20 cellular contexts compared by ENCODE assay signal in the genomic region with DNA sequence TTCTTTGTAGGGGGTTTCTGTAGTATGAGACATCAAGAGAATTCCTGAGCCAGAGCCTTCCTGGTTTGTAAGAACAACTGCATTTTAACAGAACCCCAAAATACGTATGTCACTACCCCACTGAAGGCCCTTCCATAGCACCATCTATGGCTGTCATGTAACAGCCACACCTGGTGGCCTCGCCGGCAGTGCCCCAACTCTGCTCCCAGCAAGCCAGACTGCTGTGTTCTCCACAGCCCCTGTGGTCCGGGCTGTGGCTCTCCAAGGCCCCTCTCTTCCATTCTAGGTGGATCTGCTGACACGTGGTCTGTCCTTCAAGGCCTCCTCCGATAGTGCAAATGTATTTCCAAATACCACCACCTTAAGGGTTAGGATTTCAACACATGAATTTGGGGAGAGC. TPM values are rescaled to one million over a fixed set of nuclear protein-coding genes. Genes with fewer than 3 reads are reported as not detected.
DNase-seq lines count a peak whose midpoint lies in the region; ATAC-seq, FAIRE-seq and TF ChIP-seq lines count a peak whose summit lies in the region.
"Had no signal": no experiment of that assay in that cellular context is flagged by ENCODE, and none has a peak within 500 bp of the region (broad histone marks: within the 10 kb centered on the region; RNA-seq: fewer than 3 reads in every experiment).

No MANE protein-coding gene starts in this region.

- H3K4me1 Mint-ChIP-seq in stimulated activated naive CD8-positive, alpha-beta T cell treated with anti-CD3 and anti-CD28 coated beads, Interleukin-15, Interleukin-2, amounts not matched to agents 100 ng/mL and 50 ng/mL, for 24 hours (ENCODE audit: low read depth) = no peaks in the 10 kb centered on the region

- H3K27ac ChIP-seq in kidney (ENCODE audit: low read depth in 2 of 2, low read length in 2 of 2) (no peak overlapping the region), osteoblast (ENCODE audit: low read depth, low read length) (no peak overlapping the region)
- H3K27ac ChIP-seq: BLaER1, GM23248 had no signal

- H3K9me3 ChIP-seq in kidney (ENCODE audit: control insufficient read depth in 1 of 2, low read length in 2 of 2) (no peaks in the 10 kb centered on the region), osteoblast (ENCODE audit: low read depth, low read length) (no peaks in the 10 kb centered on the region)
- H3K9me3 ChIP-seq: BLaER1 had no signal

- no peak for DNase-seq in stimulated activated naive CD8-positive, alpha-beta T cell treated with anti-CD3 and anti-CD28 coated beads, Interleukin-15, Interleukin-2, amounts not matched to agents 100 U/mL and 50 U/mL, for 24 hours
- DNase-seq in kidney (peak; percentile 22), osteoblast (ENCODE audit: insufficient read length, low spot score, missing footprints) (peak; percentile 19), urothelium cell line (ENCODE audit: low spot score) (no peak)
- DNase-seq: 8988T; CD4-positive, alpha-beta memory T cell; DMS153; DMS79; GDM1; GM23248; HFFc6 had no signal

- H3K36me3 Mint-ChIP-seq in stimulated activated naive CD8-positive, alpha-beta T cell treated with anti-CD3 and anti-CD28 coated beads, Interleukin-15, Interleukin-2, amounts not matched to agents 100 ng/mL and 50 ng/mL, for 24 hours (ENCODE audit: low read depth) = no peaks in the 10 kb centered on the region
- H3K36me3 Mint-ChIP-seq: CD14-positive monocyte; CD4-positive, alpha-beta memory T cell had no signal

- no peaks in the 10 kb centered on the region for H4K20me1 ChIP-seq in osteoblast (ENCODE audit: insufficient read depth, low read length)
- H4K20me1 ChIP-seq: BLaER1 had no signal

- no peak overlapping the region for H3K4me2 ChIP-seq in osteoblast (ENCODE audit: insufficient read depth, low read length)

- FAIRE-seq in kidney (lab: Jason Lieb, UNC) (no peak), urothelium cell line (lab: Jason Lieb, UNC) (no peak)
- FAIRE-seq: GM12892, H54 had no signal

- H2AFZ ChIP-seq in osteoblast (ENCODE audit: low read length) = no peak overlapping the region
- H2AFZ ChIP-seq: GM23248 had no signal

- H3K27me3 Mint-ChIP-seq in stimulated activated naive CD8-positive, alpha-beta T cell treated with anti-CD3 and anti-CD28 coated beads, Interleukin-15, Interleukin-2, amounts not matched to agents 100 ng/mL and 50 ng/mL, for 24 hours = no peaks in the 10 kb centered on the region

- H3K36me3 ChIP-seq in kidney (ENCODE audit: control insufficient read depth in 1 of 2, insufficient read depth in 2 of 2, low read length in 2 of 2) (no peaks in the 10 kb centered on the region), osteoblast (ENCODE audit: insufficient read depth, low read length) (no peaks in the 10 kb centered on the region)
- H3K36me3 ChIP-seq: BLaER1 had no signal

- H3K4me3 ChIP-seq in kidney (ENCODE audit: low read length in 2 of 2) (no peak overlapping the region), osteoblast (ENCODE audit: insufficient read depth, low read length) (no peak overlapping the region)
- H3K4me3 ChIP-seq: BLaER1, GM23248 had no signal

- no peak for TF ChIP-seq CTCF in kidney (IDR thresholded peaks at IDR 0.05; ENCODE audit: borderline replicate concordance, extremely low read depth, insufficient read depth)
- no peak for TF ChIP-seq CTCF in osteoblast (IDR thresholded peaks at IDR 0.05; ENCODE audit: extremely low read depth, low read depth, low read length)

- H3K4me1 ChIP-seq in kidney (ENCODE audit: control insufficient read depth in 1 of 2, insufficient read depth in 1 of 2, low read depth in 1 of 2, low read length in 2 of 2) (peaks cover 7 to 9% of the 10 kb centered on the region in 2 donors), osteoblast (ENCODE audit: insufficient read depth, low read length) (no peaks in the 10 kb centered on the region)

- no peak overlapping the region for H3K9ac ChIP-seq in kidney (ENCODE audit: low read length in 2 of 2)
- H3K9ac ChIP-seq: BLaER1, GM23248 had no signal

- H3K79me2 ChIP-seq in osteoblast (ENCODE audit: insufficient read depth, low read length) = no peaks in the 10 kb centered on the region

- peak overlapping the region; percentile 41 for H3K27ac Mint-ChIP-seq in stimulated activated naive CD8-positive, alpha-beta T cell treated with anti-CD3 and anti-CD28 coated beads, Interleukin-15, Interleukin-2, amounts not matched to agents 100 ng/mL and 50 ng/mL, for 24 hours
- H3K27ac Mint-ChIP-seq: CD14-positive monocyte, HFFc6 had no signal

- no peak overlapping the region for H3K4me3 Mint-ChIP-seq in stimulated activated naive CD8-positive, alpha-beta T cell treated with anti-CD3 and anti-CD28 coated beads, Interleukin-15, Interleukin-2, amounts not matched to agents 100 ng/mL and 50 ng/mL, for 24 hours
- H3K4me3 Mint-ChIP-seq: CD14-positive monocyte; CD4-positive, alpha-beta memory T cell; HFFc6 had no signal

- intact Hi-C loops in kidney (cut with DNase I) = no loop called here

- H3K27me3 ChIP-seq in osteoblast (ENCODE audit: insufficient read depth, low read length) = no peaks in the 10 kb centered on the region
- H3K27me3 ChIP-seq: BLaER1 had no signal

- no peaks in the 10 kb centered on the region for H3K9me3 Mint-ChIP-seq in stimulated activated naive CD8-positive, alpha-beta T cell treated with anti-CD3 and anti-CD28 coated beads, Interleukin-15, Interleukin-2, amounts not matched to agents 100 ng/mL and 50 ng/mL, for 24 hours
- H3K9me3 Mint-ChIP-seq: CD4-positive, alpha-beta memory T cell; HFFc6 had no signal

- ATAC-seq in stimulated activated naive CD8-positive, alpha-beta T cell treated with anti-CD3 and anti-CD28 coated beads, Interleukin-15, Interleukin-2, amounts not matched to agents 100 U/mL and 50 U/mL, for 24 hours = no peak
- no peak for ATAC-seq in HG03175 (IDR thresholded peaks at IDR 0.05; ENCODE audit: unreplicated experiment)
- ATAC-seq in HG02623 (IDR thresholded peaks at IDR 0.05; ENCODE audit: unreplicated experiment) = no peak
- no peak for ATAC-seq in GM18498 (IDR thresholded peaks at IDR 0.05; ENCODE audit: unreplicated experiment)
- ATAC-seq: HCT116 had no signal

RNA-seq across cellular contexts. Expression of gene PPP1R13B, which starts 9.9 kb away (rescaled TPM):
- 69.4 TPM for total RNA-seq in kidney
- polyA plus RNA-seq in kidney (ENCODE audit: insufficient read depth, low read depth, low replicate concordance) = 15.1 TPM
- total RNA-seq in osteoblast = 3.3 and 4.4 TPM in 2 replicates

Comparison
In these comparisons a context has a peak if more than half of its experiments do, and no peak if none do; other contexts are left out.
1. DNase-seq: peak in kidney (single experiment) and osteoblast (single experiment); none in stimulated activated naive CD8-positive, alpha-beta T cell treated with anti-CD3 and anti-CD28 coated beads, Interleukin-15, Interleukin-2, amounts not matched to agents 100 U/mL and 50 U/mL, for 24 hours (single experiment) and urothelium cell line (single experiment).
2. RNA of gene PPP1R13B, which starts 9.9 kb away (total RNA-seq): 69.4 TPM in kidney (single experiment); 3.3 to 4.4 TPM in osteoblast; every median in the first group is over 10 times any median in the second.